ENCODE assay signal across 1 cellular context in the genomic region with DNA sequence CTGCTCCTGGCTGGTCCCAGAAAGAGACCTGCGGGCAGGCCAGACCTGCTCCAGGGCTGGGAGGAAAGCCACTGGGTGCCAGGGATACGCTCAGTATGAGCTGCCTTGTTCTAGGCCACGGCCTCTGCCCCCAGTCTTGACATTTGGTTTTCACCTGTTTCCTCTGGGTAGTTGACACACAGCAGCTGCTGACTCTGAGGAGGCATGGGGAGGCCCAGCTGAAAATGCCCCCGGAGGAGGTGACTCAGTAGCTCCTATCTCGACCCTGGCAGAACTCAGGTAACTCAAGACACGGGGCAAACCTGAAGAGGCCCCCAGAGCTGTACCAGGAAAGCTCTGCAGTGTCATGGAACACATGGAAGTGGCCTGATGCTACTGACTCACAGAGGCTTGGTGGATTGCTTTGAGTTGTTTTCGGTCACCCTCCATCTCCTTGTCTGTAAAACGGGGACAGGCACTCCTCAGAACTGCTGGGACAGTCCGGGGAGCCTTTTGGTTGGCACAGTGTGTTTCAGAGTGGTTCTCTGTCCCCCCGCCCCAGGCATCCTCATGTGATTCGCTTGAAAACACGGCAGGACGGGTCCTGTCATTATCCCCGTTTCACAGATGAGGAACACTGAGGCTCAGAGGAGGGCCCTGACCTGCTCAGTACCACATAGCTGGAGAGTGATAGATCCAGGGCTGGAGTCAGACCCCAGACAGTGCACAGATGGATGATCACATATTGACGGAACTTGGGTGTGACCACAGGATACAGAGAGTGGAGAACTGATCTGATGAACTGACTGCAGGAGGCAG.
A peak's percentile ranks its signal among the peaks of the same experiment; 100 is the strongest.
TF ChIP-seq lines count a peak whose summit lies in the region.

No MANE protein-coding gene starts in this region.

TF ChIP-seq in GM12878, 131 proteins besides CTCF, POLR2A, EP300 and RAD21 (continued from another document):
- TF ChIP-seq, protein P1, sequence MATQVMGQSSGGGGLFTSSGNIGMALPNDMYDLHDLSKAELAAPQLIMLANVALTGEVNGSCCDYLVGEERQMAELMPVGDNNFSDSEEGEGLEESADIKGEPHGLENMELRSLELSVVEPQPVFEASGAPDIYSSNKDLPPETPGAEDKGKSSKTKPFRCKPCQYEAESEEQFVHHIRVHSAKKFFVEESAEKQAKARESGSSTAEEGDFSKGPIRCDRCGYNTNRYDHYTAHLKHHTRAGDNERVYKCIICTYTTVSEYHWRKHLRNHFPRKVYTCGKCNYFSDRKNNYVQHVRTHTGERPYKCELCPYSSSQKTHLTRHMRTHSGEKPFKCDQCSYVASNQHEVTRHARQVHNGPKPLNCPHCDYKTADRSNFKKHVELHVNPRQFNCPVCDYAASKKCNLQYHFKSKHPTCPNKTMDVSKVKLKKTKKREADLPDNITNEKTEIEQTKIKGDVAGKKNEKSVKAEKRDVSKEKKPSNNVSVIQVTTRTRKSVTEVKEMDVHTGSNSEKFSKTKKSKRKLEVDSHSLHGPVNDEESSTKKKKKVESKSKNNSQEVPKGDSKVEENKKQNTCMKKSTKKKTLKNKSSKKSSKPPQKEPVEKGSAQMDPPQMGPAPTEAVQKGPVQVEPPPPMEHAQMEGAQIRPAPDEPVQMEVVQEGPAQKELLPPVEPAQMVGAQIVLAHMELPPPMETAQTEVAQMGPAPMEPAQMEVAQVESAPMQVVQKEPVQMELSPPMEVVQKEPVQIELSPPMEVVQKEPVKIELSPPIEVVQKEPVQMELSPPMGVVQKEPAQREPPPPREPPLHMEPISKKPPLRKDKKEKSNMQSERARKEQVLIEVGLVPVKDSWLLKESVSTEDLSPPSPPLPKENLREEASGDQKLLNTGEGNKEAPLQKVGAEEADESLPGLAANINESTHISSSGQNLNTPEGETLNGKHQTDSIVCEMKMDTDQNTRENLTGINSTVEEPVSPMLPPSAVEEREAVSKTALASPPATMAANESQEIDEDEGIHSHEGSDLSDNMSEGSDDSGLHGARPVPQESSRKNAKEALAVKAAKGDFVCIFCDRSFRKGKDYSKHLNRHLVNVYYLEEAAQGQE (IDR thresholded peaks at IDR 0.05; ENCODE audit: low read depth, low read length) = no peak
- TF ChIP-seq BCL11A (IDR thresholded peaks at IDR 0.05; ENCODE audit: low read depth, low read length) (no peak), TCF12 (IDR thresholded peaks at IDR 0.05; ENCODE audit: low read depth, low read length) (0 out of 2 replicates have a peak, but pooled peaks have one; percentile 45)
